12 cellular contexts compared by ENCODE assay signal in genomic region chr3:30435950-30436349, GRCh38.
DNase-seq lines count a peak whose midpoint lies in the region; FAIRE-seq and TF ChIP-seq lines count a peak whose summit lies in the region.
"Had no signal": no experiment of that assay in that cellular context is flagged by ENCODE, and none has a peak within 500 bp of the region (broad histone marks: within the 10 kb centered on the region; RNA-seq: fewer than 3 reads in every experiment).

No MANE protein-coding gene starts in this region.

- TF ChIP-seq POLR2A in prostate gland (IDR thresholded peaks at IDR 0.05) = no peak

- intact Hi-C loops in CD14-positive monocyte (cut with micrococcal nuclease) (no loop called here), prostate gland (cut with DNase I) (no loop called here)

- H3K4me1 Mint-ChIP-seq in CD14-positive monocyte (peaks cover 21% of the 10 kb centered on the region), IgD-negative memory B cell (peaks cover 14 to 34% (median 29%) of the 10 kb centered on the region in 3 donors)

- no peak for FAIRE-seq in GM19239 (lab: Jason Lieb, UNC)
- FAIRE-seq: G401.6 had no signal

- peak overlapping the region; percentile 42 to 61 for H3K4me3 Mint-ChIP-seq in CD14-positive monocyte
- H3K4me3 Mint-ChIP-seq in IgD-negative memory B cell = peak overlapping the region; percentile 5 to 89 (median 64)

- POLR2A ChIA-PET in GM10248 (lab: Yijun Ruan, JAX) = no interaction called here

- H3K27ac Mint-ChIP-seq in CD14-positive monocyte = peak overlapping the region in 2 of 7 donors; percentile 36 to 43
- peak overlapping the region in 2 of 3 donors; percentile 35 to 81 for H3K27ac Mint-ChIP-seq in IgD-negative memory B cell

- H3K27ac ChIP-seq in coronary artery (peak overlapping the region in 1 of 2 donors; percentile 6), rectal smooth muscle tissue (ENCODE audit: low read depth, low read length) (peak overlapping the region; percentile 92), prostate gland (no peak overlapping the region)
- H3K27ac ChIP-seq: left lung had no signal

- WGBS in prostate gland = 86% methylated on average over 6 of the region's 6 CpGs

- no peaks in the 10 kb centered on the region for H3K36me3 Mint-ChIP-seq in CD14-positive monocyte
- no peaks in the 10 kb centered on the region for H3K36me3 Mint-ChIP-seq in IgD-negative memory B cell

- H3K4me3 ChIP-seq in coronary artery (peak overlapping the region; percentile 6), rectal smooth muscle tissue (ENCODE audit: low read length) (peak overlapping the region; percentile 16), prostate gland (no peak overlapping the region)
- H3K4me3 ChIP-seq: left lung had no signal

- H3K9me3 Mint-ChIP-seq in CD14-positive monocyte (peaks cover 0 to 4% (median 0%) of the 10 kb centered on the region in 7 donors), IgD-negative memory B cell (no peaks in the 10 kb centered on the region)

- TF ChIP-seq CTCF in CD14-positive monocyte (IDR thresholded peaks at IDR 0.05) = no peak
- no peak for TF ChIP-seq CTCF in coronary artery (IDR thresholded peaks at IDR 0.05)
- TF ChIP-seq CTCF in prostate gland (IDR thresholded peaks at IDR 0.05) = no peak
- no peak for TF ChIP-seq CTCF in GM10248 (IDR thresholded peaks at IDR 0.05; ENCODE audit: control extremely low read depth, extremely low read depth, low read depth, missing control alignments)

- H3K36me3 ChIP-seq in rectal smooth muscle tissue (ENCODE audit: control insufficient read depth, insufficient read depth, low read length) (no peaks in the 10 kb centered on the region), prostate gland (no peaks in the 10 kb centered on the region)
- H3K36me3 ChIP-seq: left lung had no signal

- H3K9me3 ChIP-seq in prostate gland = no peaks in the 10 kb centered on the region
- H3K9me3 ChIP-seq: left lung had no signal

- H3K27me3 Mint-ChIP-seq in CD14-positive monocyte (ENCODE audit: low read depth in 3 of 3) (no peaks in the 10 kb centered on the region), IgD-negative memory B cell (peaks cover 1% of the 10 kb centered on the region)

- CTCF ChIA-PET in GM10248 (lab: Yijun Ruan, JAX) = interaction anchor here (1.8 kb wide), 1 partner anchor 18 kb away, joined by 6 read pairs; no protein-coding TSS in a partner anchor

- H3K27me3 ChIP-seq in rectal smooth muscle tissue (ENCODE audit: control insufficient read depth, insufficient read depth, low read length) (no peaks in the 10 kb centered on the region), prostate gland (replicated peaks; ENCODE audit: insufficient read depth) (no peaks in the 10 kb centered on the region)
- H3K27me3 ChIP-seq: left lung had no signal

- H3K9ac ChIP-seq in rectal smooth muscle tissue (ENCODE audit: low read length) = no peak overlapping the region

- DNase-seq in CD14-positive monocyte (ENCODE audit: low spot score) = no peak
- no peak for DNase-seq in coronary artery (ENCODE audit: low spot score)
- no peak for DNase-seq in prostate gland (ENCODE audit: low spot score)
- DNase-seq in GM19239 (ENCODE audit: insufficient read length, low spot score) = no peak
- no peak for DNase-seq in GM10248 (ENCODE audit: extremely low spot score)
- no peak for DNase-seq in stimulated activated CD4-positive, alpha-beta T cell treated with anti-CD3 and anti-CD28 coated beads, Interleukin-12 subunit alpha, Interleukin-12 subunit beta, amount 100 ng/mL, for 4 hours
- DNase-seq: left lung, NCI-H1436, retina had no signal

- H3K4me1 ChIP-seq in rectal smooth muscle tissue (ENCODE audit: control insufficient read depth, insufficient read depth, low read length) = peaks cover 35% of the 10 kb centered on the region
- no peaks in the 10 kb centered on the region for H3K4me1 ChIP-seq in prostate gland (replicated peaks)

Comparison
In these comparisons a context has a peak if more than half of its experiments do, and no peak if none do; other contexts are left out.
1. H3K4me3 ChIP-seq: peak in coronary artery (single experiment) and rectal smooth muscle tissue (single experiment); none in prostate gland (0 of 2).